ENCODE assay signal across 20 cellular contexts in the genomic region with DNA sequence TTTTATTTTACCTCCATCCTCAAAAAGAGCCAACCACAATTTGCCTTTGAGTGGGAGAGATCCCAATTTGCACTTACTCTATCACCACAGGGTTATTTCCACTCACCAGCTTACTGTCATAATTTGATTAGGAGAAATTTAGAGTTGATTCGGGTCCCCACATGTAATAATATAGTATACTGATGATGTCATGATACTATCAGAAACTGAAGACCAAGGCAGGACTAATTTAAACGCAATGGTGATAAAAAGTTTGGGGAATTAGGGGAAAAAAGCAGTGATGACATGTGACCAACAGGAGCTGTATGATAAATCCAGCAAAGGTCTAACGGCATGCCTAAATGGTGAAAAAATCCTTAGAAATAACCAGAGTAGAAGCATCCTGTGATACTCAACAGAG. TPM values are rescaled to one million over a fixed set of nuclear protein-coding genes. Genes with fewer than 3 reads are reported as not detected.
DNase-seq lines count a peak whose midpoint lies in the region; ATAC-seq, FAIRE-seq and TF ChIP-seq lines count a peak whose summit lies in the region.
"Had no signal": no experiment of that assay in that cellular context is flagged by ENCODE, and none has a peak within 500 bp of the region (broad histone marks: within the 10 kb centered on the region; RNA-seq: fewer than 3 reads in every experiment).

No MANE protein-coding gene starts in this region.

- TF ChIP-seq EP300 in HepG2 (IDR thresholded peaks at IDR 0.05; ENCODE audit: low read depth in 2 of 2, low read length in 2 of 2), result no peak
- TF ChIP-seq EP300 in HepG2 (CRISPR knock-in tag; IDR thresholded peaks at IDR 0.05; ENCODE audit: borderline replicate concordance), result no peak
- TF ChIP-seq EP300 in K562 (IDR thresholded peaks at IDR 0.05; ENCODE audit: low read length), result no peak

- POLR2A ChIA-PET in HepG2 (lab: Yijun Ruan, JAX) (interaction anchor here (1.7 to 2.5 kb wide), 2 partner anchors 10 to 12 kb away, joined by 3 to 12 read pairs; no protein-coding TSS in a partner anchor), HEK293 (lab: Yijun Ruan, JAX) (no interaction called here), K562 (lab: Yijun Ruan, JAX) (interaction anchor here (1.3 kb wide), 1 partner anchor 12 kb away, joined by 3 read pairs; no protein-coding TSS in a partner anchor)

- H3K9me1 ChIP-seq in K562 (ENCODE audit: control insufficient read depth, insufficient read depth, low read length), result no peaks in the 10 kb centered on the region

- no peak for TF ChIP-seq CTCF in HepG2 (CRISPR knock-in tag; IDR thresholded peaks at IDR 0.05)
- no peak for TF ChIP-seq CTCF in right lobe of liver (IDR thresholded peaks at IDR 0.05)
- no peak for TF ChIP-seq CTCF in HEK293 (tag by site-specific recombination; IDR thresholded peaks at IDR 0.05)
- no peak for TF ChIP-seq CTCF in K562 (IDR thresholded peaks at IDR 0.05 in 2 of 3, conservative IDR thresholded peaks at IDR 0.05 in 1 of 3; ENCODE audit: insufficient read depth in 2 of 3, low read depth in 1 of 3, low read length in 3 of 3)

- H3K4me2 ChIP-seq in HepG2 (ENCODE audit: low read depth, low read length) (no peak overlapping the region), K562 (ENCODE audit: insufficient read depth, low read length) (no peak overlapping the region)
- H3K4me2 ChIP-seq: A549 had no signal

- H3K4me3 ChIP-seq in HepG2 (replicated peaks in 1 of 3; ENCODE audit: insufficient read depth in 1 of 3, low read depth in 2 of 3, low read length in 3 of 3), result no peak overlapping the region
- H3K4me3 ChIP-seq in right lobe of liver, result no peak overlapping the region
- H3K4me3 ChIP-seq in HEK293 (ENCODE audit: low read depth, low read length), result no peak overlapping the region
- no peak overlapping the region for H3K4me3 ChIP-seq in K562
- H3K4me3 ChIP-seq: A549; BLaER1 treated with 17β-estradiol and CSF1 and Interleukin-3, amounts not matched to agents 10 nM and 100 nM had no signal

- in situ Hi-C loops in HepG2 (cut with HindIII; ENCODE audit: extremely low pct_ligation_motif_present, low pct_unique_long_range_greater_than_20kb) (loop anchor here (5.0 kb wide), 1 partner anchor 36 kb away; no protein-coding TSS in a partner anchor), K562 (cut with MboI) (no loop called here)

- H3K27me3 ChIP-seq in HepG2 (ENCODE audit: control insufficient read depth in 1 of 2, insufficient read depth in 2 of 2, low read length in 2 of 2), result no peaks in the 10 kb centered on the region
- H3K27me3 ChIP-seq in right lobe of liver, result no peaks in the 10 kb centered on the region
- H3K27me3 ChIP-seq in K562 (ENCODE audit: control insufficient read depth in 2 of 2, insufficient read depth in 2 of 2, low read length in 2 of 2), result no peaks in the 10 kb centered on the region
- H3K27me3 ChIP-seq: BLaER1 treated with 17β-estradiol and CSF1 and Interleukin-3, amounts not matched to agents 10 nM and 100 nM had no signal

- H3K36me3 ChIP-seq in HepG2 (replicated peaks in 1 of 2; ENCODE audit: control insufficient read depth in 1 of 2, insufficient read depth in 2 of 2, low read length in 2 of 2) (peaks cover 16 to 35% of the 10 kb centered on the region in 2 experiments), right lobe of liver (no peaks in the 10 kb centered on the region), HEK293 (ENCODE audit: control insufficient read depth in 2 of 2, insufficient read depth in 1 of 2, low read length in 2 of 2) (peaks cover 0 to 64% of the 10 kb centered on the region in 2 experiments; a peak in 2 of 3 replicates), K562 (ENCODE audit: control insufficient read depth, insufficient read depth, low read length) (peaks cover 82% of the 10 kb centered on the region)

- TF ChIP-seq POLR2A in HepG2 (IDR thresholded peaks at IDR 0.05; ENCODE audit: insufficient read depth in 1 of 2, low read depth in 2 of 2, low read length in 2 of 2) (no peak), right lobe of liver (IDR thresholded peaks at IDR 0.05) (no peak), K562 (conservative IDR thresholded peaks at IDR 0.05) (no peak)

- H4K20me1 ChIP-seq in HepG2 (ENCODE audit: insufficient read depth, low read length), result no peaks in the 10 kb centered on the region
- peaks cover 6% of the 10 kb centered on the region; the same call in 1 of the 2 replicates for H4K20me1 ChIP-seq in K562 (replicated peaks; ENCODE audit: control insufficient read depth, insufficient read depth, low read length)

- no peak for DNase-seq in HepG2 (ENCODE audit: low spot score)
- no peak for DNase-seq in right lobe of liver
- no peak for DNase-seq in K562 (ENCODE audit: extremely low read depth in 1 of 4, low spot score in 3 of 4)
- no peak for DNase-seq in superior temporal gyrus (ENCODE audit: extremely low spot score)
- DNase-seq: AML-193; Caco-2; Calu3; CD4-positive, alpha-beta T cell; CD8-positive, alpha-beta T cell; DMS79 treated with DMSO at 0.1 percent for 48 hours; GF-D8 had no signal

- no peak for FAIRE-seq in HepG2 (lab: Jason Lieb, UNC)
- FAIRE-seq in K562 (lab: Jason Lieb, UNC), result no peak
- FAIRE-seq: A549, D721Med, G401.6, GM12891, GM19239 had no signal

- no peak for TF ChIP-seq RAD21 in HepG2 (CRISPR knock-in tag; IDR thresholded peaks at IDR 0.05)
- no peak for TF ChIP-seq RAD21 in K562 (CRISPR knock-in tag; conservative IDR thresholded peaks at IDR 0.05 in 1 of 2, IDR thresholded peaks at IDR 0.05 in 1 of 2)

- H3K4me1 ChIP-seq in HepG2 (ENCODE audit: insufficient read depth, low read length) (peaks cover 78% of the 10 kb centered on the region), right lobe of liver (peaks cover 0 to 38% (median 16%) of the 10 kb centered on the region in 4 donors), HEK293 (ENCODE audit: control insufficient read depth, insufficient read depth, low read length) (no peaks in the 10 kb centered on the region), K562 (replicated peaks in 1 of 2; ENCODE audit: control insufficient read depth in 2 of 2, insufficient read depth in 2 of 2, low read length in 2 of 2) (peaks cover 7 to 31% of the 10 kb centered on the region in 2 experiments; a peak in 4 of 5 replicates)
- H3K4me1 ChIP-seq: A549 had no signal

- H3K9me3 ChIP-seq in HepG2 (ENCODE audit: low read length) (no peaks in the 10 kb centered on the region), right lobe of liver (no peaks in the 10 kb centered on the region), HEK293 (ENCODE audit: control insufficient read depth, insufficient read depth, low read depth, low read length) (no peaks in the 10 kb centered on the region), K562 (replicated peaks; ENCODE audit: control insufficient read depth, insufficient read depth, low read depth, low read length) (peaks cover 15% of the 10 kb centered on the region)

- no TSS peak for BruUV-seq in HepG2 (replicated peaks; lab: Mats Ljungman, UMichigan)
- no TSS peak for BruUV-seq in K562 (replicated peaks; lab: Mats Ljungman, UMichigan)

- H3K9ac ChIP-seq in HepG2 (ENCODE audit: insufficient read depth, low read depth, low read length) (no peak overlapping the region), K562 (ENCODE audit: insufficient read depth in 1 of 2, low read depth in 2 of 2, low read length in 2 of 2) (no peak overlapping the region)
- H3K9ac ChIP-seq: BLaER1 treated with 17β-estradiol and CSF1 and Interleukin-3, amounts not matched to agents 10 nM and 100 nM had no signal

- peaks cover 21% of the 10 kb centered on the region for H3K79me2 ChIP-seq in HepG2 (ENCODE audit: insufficient read depth, low read length)
- peaks cover 26% of the 10 kb centered on the region for H3K79me2 ChIP-seq in K562 (ENCODE audit: control insufficient read depth, insufficient read depth, low read length)

- WGBS in HepG2 (ENCODE audit: low lambda C conversion rate), result 97% methylated on average over 3 of the region's 3 CpGs
- WGBS in right lobe of liver (ENCODE audit: insufficient coverage, low coverage, low lambda C conversion rate, missing lambda C conversion rate), result 95% methylated on average over 3 of the region's 3 CpGs
- 72% methylated on average over 3 of the region's 3 CpGs for WGBS in K562 (ENCODE audit: insufficient coverage, low coverage, missing lambda C conversion rate)

- CTCF ChIA-PET in HepG2 (lab: Yijun Ruan, JAX; ENCODE audit: low intra/inter-chr PET ratio, low total read pairs) (no interaction called here), HEK293 (lab: Yijun Ruan, JAX) (no interaction called here), K562 (lab: Yijun Ruan, JAX; ENCODE audit: low intra/inter-chr PET ratio) (no interaction called here)

- no peak for ATAC-seq in HepG2
- no peak for ATAC-seq in right lobe of liver
- no peak for ATAC-seq in K562
- ATAC-seq: A549; CD8-positive, alpha-beta T cell had no signal

- intact Hi-C loops in HepG2 (cut with micrococcal nuclease; ENCODE audit: unreplicated experiment), result no loop called here
- intact Hi-C loops in right lobe of liver (cut with DNase I), result no loop called here
- intact Hi-C loops in K562 (cut with micrococcal nuclease), result no loop called here

- H2AFZ ChIP-seq in HepG2 (ENCODE audit: low read length) (no peak overlapping the region), K562 (ENCODE audit: low read depth, low read length) (no peak overlapping the region)

- H3K27ac ChIP-seq in HepG2 (ENCODE audit: extremely low read length, insufficient read depth, low read length), result peak overlapping the region; percentile 92
- no peak overlapping the region for H3K27ac ChIP-seq in right lobe of liver
- no peak overlapping the region for H3K27ac ChIP-seq in HEK293 (ENCODE audit: extremely low read depth, low read depth, low read length)
- H3K27ac ChIP-seq in K562 (ENCODE audit: extremely low read depth, low read depth, low read length), result no peak overlapping the region
- H3K27ac ChIP-seq: 22Rv1, A549, C4-2B had no signal

RNA-seq across cellular contexts. Expression of a gene that starts 54.4 kb away (rescaled TPM):
- 42.2 and 42.8 TPM in 2 replicates for total RNA-seq in HepG2 (2016; rRNA removed; fragmentation: Illumina TruSeq; extraction: Trizol)
- 8.8 and 9.0 TPM in 2 replicates for total RNA-seq in HepG2 (2016; cell fraction: cytosol; rRNA removed; fragmentation: Illumina TruSeq; extraction: Trizol; ENCODE audit: low read depth)
- 39.4 and 41.0 TPM in 2 replicates for total RNA-seq in HepG2 (2016; cell fraction: insoluble cytoplasmic fraction; rRNA removed; fragmentation: Illumina TruSeq; extraction: Trizol)
- total RNA-seq in HepG2 (2016; cell fraction: membrane; rRNA removed; fragmentation: Illumina TruSeq; extraction: Trizol), result 11.6 and 13.2 TPM in 2 replicates
- 54.1 and 54.2 TPM in 2 replicates for total RNA-seq in HepG2 (2016; cell fraction: nucleus; rRNA removed; fragmentation: Illumina TruSeq; extraction: Trizol)
- polyA plus RNA-seq in HepG2 (2011; rRNA removed), result 31.0 and 35.5 TPM in 2 replicates
- 12.2 and 14.5 TPM in 2 replicates for polyA plus RNA-seq in HepG2 (2011; cell fraction: cytosol; rRNA removed)
- polyA plus RNA-seq in HepG2 (2011; cell fraction: nucleus; rRNA removed), result 28.4 and 29.4 TPM in 2 replicates
- 19.4 and 23.2 TPM in 2 replicates for polyA plus RNA-seq in HepG2 (2012)
- polyA plus RNA-seq in HepG2 (2016; cell fraction: cytosol; fragmentation: Illumina TruSeq; extraction: Trizol; ENCODE audit: low read depth), result 0.87 and 0.88 TPM in 2 replicates
- 27.4 and 29.1 TPM in 2 replicates for polyA plus RNA-seq in HepG2 (2016; cell fraction: insoluble cytoplasmic fraction; fragmentation: Illumina TruSeq; extraction: Trizol; ENCODE audit: low read depth)
- polyA plus RNA-seq in HepG2 (2016; cell fraction: membrane; fragmentation: Illumina TruSeq; extraction: Trizol; ENCODE audit: low read depth), result 2.7 and 3.4 TPM in 2 replicates
- polyA plus RNA-seq in HepG2 (2016; cell fraction: nucleus; fragmentation: Illumina TruSeq; extraction: Trizol; ENCODE audit: insufficient read depth, low read depth), result 38.6 and 49.9 TPM in 2 replicates
- 39.0 and 73.0 TPM in 2 replicates for polyA minus RNA-seq in HepG2 (2011; rRNA and poly(A)+ RNA removed; ENCODE audit: low replicate concordance)
- 30.9 and 38.0 TPM in 2 replicates for polyA minus RNA-seq in HepG2 (2011; cell fraction: cytosol; rRNA and poly(A)+ RNA removed)
- 91.8 and 97.2 TPM in 2 replicates for polyA minus RNA-seq in HepG2 (2011; cell fraction: nucleus; rRNA and poly(A)+ RNA removed)
- 10 to 100 TPM; 13.9 to 18.0 (median 15.0) TPM for total RNA-seq in right lobe of liver
- total RNA-seq in K562 (2011; cell fraction: chromatin; rRNA removed; ENCODE audit: low replicate concordance), result 57.1 and 190 TPM in 2 replicates
- 19.0 and 31.5 TPM in 2 replicates for total RNA-seq in K562 (2011; cell fraction: nucleolus; rRNA removed)
- 65.5 and 113 TPM in 2 replicates for total RNA-seq in K562 (2011; cell fraction: nucleoplasm; rRNA removed)
- 25.7 and 38.8 TPM in 2 replicates for total RNA-seq in K562 (2014; rRNA removed)
- 44.5 and 47.8 TPM in 2 replicates for total RNA-seq in K562 (2014; rRNA removed; fragmentation: Illumina TruSeq; extraction: Trizol)
- 55.2 and 58.4 TPM in 2 replicates for total RNA-seq in K562 (2015; rRNA removed; fragmentation: Illumina TruSeq; extraction: Trizol)
- total RNA-seq in K562 (2021), result 40.8 and 42.1 TPM in 2 replicates
- 41.3 and 48.5 TPM in 2 replicates for polyA plus RNA-seq in K562 (2011; rRNA removed)
- 19.0 and 20.8 TPM in 2 replicates for polyA plus RNA-seq in K562 (2011; cell fraction: cytosol; rRNA removed)
- 63.7 and 71.6 TPM in 2 replicates for polyA plus RNA-seq in K562 (2011; cell fraction: nucleus; rRNA removed)
- 21.4 and 22.2 TPM in 2 replicates for polyA plus RNA-seq in K562 (2012)
- 37.0 and 40.2 TPM in 2 replicates for polyA plus RNA-seq in K562 (2014; fragmentation: Illumina TruSeq; extraction: Trizol)
- polyA plus RNA-seq in K562 (2014; fragmentation: Nextera tagmentation; extraction: Ambion mirVana), result 10 to 100 TPM in 1 of 2 experiments, 1 to 10 TPM in 1; 9.3 to 12.6 TPM
- 19.2 and 20.3 TPM in 2 replicates for polyA plus RNA-seq in K562 (2014; rRNA removed)
- 83.2 and 90.5 TPM in 2 replicates for polyA minus RNA-seq in K562 (2011; rRNA and poly(A)+ RNA removed)
- 44.4 and 48.8 TPM in 2 replicates for polyA minus RNA-seq in K562 (2011; cell fraction: cytosol; rRNA and poly(A)+ RNA removed)
- 31.0 and 64.2 TPM in 2 replicates for polyA minus RNA-seq in K562 (2011; cell fraction: nucleus; rRNA and poly(A)+ RNA removed)
